Comparison of ENCODE assay signal across 17 cellular contexts in genomic region chr7:5388905-5389433, GRCh38. TPM values are rescaled to one million over a fixed set of nuclear protein-coding genes. Genes with fewer than 3 reads are reported as not detected.
DNase-seq lines count a peak whose midpoint lies in the region; ATAC-seq and TF ChIP-seq lines count a peak whose summit lies in the region.
"Had no signal": no experiment of that assay in that cellular context is flagged by ENCODE, and none has a peak within 500 bp of the region (broad histone marks: within the 10 kb centered on the region; RNA-seq: fewer than 3 reads in every experiment).

No MANE protein-coding gene starts in this region.

- no peaks in the 10 kb centered on the region for H3K27me3 Mint-ChIP-seq in WTC11 (ENCODE audit: low read depth)
- H3K27me3 Mint-ChIP-seq in stimulated activated memory B cell treated with anti-CD40 and anti-IgM and Interleukin-4, amounts not matched to agents 10 μg/mL and 1 μg/mL and 100 μg/mL, for 72 hours: no peaks in the 10 kb centered on the region
- H3K27me3 Mint-ChIP-seq: CD4-positive, CD25-positive, alpha-beta regulatory T cell had no signal

- dilution Hi-C loops in mammary epithelial cell (cut with HindIII; ENCODE audit: low sequenced_read_pairs): no loop called here

- peaks cover 3% of the 10 kb centered on the region; the same call in 1 of the 2 replicates for H3K36me3 Mint-ChIP-seq in WTC11
- peaks cover 48% of the 10 kb centered on the region for H3K36me3 Mint-ChIP-seq in stimulated activated memory B cell treated with anti-CD40 and anti-IgM and Interleukin-4, amounts not matched to agents 10 μg/mL and 1 μg/mL and 100 μg/mL, for 72 hours

- intact Hi-C loops in mammary epithelial cell (cut with micrococcal nuclease): no loop called here

- H3K79me2 ChIP-seq in mammary epithelial cell (ENCODE audit: insufficient read depth, low read length): peaks cover 92% of the 10 kb centered on the region

- CTCF ChIA-PET in WTC11 (lab: Charles Lee): interaction anchor here (1.1 kb wide), 2 partner anchors 13 to 149 kb away, joined by 4 to 6 read pairs; no protein-coding TSS in a partner anchor
- CTCF ChIA-PET in mammary epithelial cell (lab: Charles Lee; ENCODE audit: low non-redundant PET): no interaction called here

- no peak overlapping the region for H3K4me3 ChIP-seq in mammary epithelial cell (replicated peaks in 1 of 3; ENCODE audit: insufficient read depth in 1 of 3, low read depth in 2 of 3, low read length in 3 of 3)
- H3K4me3 ChIP-seq in SJCRH30: no peak overlapping the region
- H3K4me3 ChIP-seq: SJSA1 had no signal

- H3K27ac ChIP-seq in mammary epithelial cell (ENCODE audit: insufficient read depth, low read depth, low read length) (no peak overlapping the region), SJCRH30 (no peak overlapping the region)
- H3K27ac ChIP-seq: SJSA1 had no signal

- H3K27ac Mint-ChIP-seq in WTC11: no peak overlapping the region
- H3K27ac Mint-ChIP-seq in stimulated activated memory B cell treated with anti-CD40 and anti-IgM and Interleukin-4, amounts not matched to agents 10 μg/mL and 1 μg/mL and 100 μg/mL, for 72 hours: no peak overlapping the region
- H3K27ac Mint-ChIP-seq: CD4-positive, CD25-positive, alpha-beta regulatory T cell had no signal

- peaks cover 20% of the 10 kb centered on the region for H3K36me3 ChIP-seq in mammary epithelial cell (ENCODE audit: insufficient read depth, low read length)
- H3K36me3 ChIP-seq in SJCRH30: peaks cover 33% of the 10 kb centered on the region

- H3K9me3 ChIP-seq in mammary epithelial cell (replicated peaks; ENCODE audit: insufficient read depth, low read length) (no peaks in the 10 kb centered on the region), SJCRH30 (replicated peaks) (no peaks in the 10 kb centered on the region)
- H3K9me3 ChIP-seq: BE2C, SJSA1 had no signal

- no TSS peak for BruUV-seq in mammary epithelial cell (replicated peaks; lab: Mats Ljungman, UMichigan)

- H3K4me2 ChIP-seq in mammary epithelial cell (ENCODE audit: insufficient read depth, low read depth, low read length): no peak overlapping the region

- peaks cover 15% of the 10 kb centered on the region for H4K20me1 ChIP-seq in mammary epithelial cell (ENCODE audit: insufficient read depth, low read length)

- H3K9ac ChIP-seq in mammary epithelial cell (ENCODE audit: insufficient read depth, low read length): no peak overlapping the region

- in situ Hi-C loops in mammary epithelial cell (cut with MboI; ENCODE audit: low sequenced_read_pairs in 2 of 2): no loop called here

- H3K4me3 Mint-ChIP-seq in WTC11: no peak overlapping the region
- no peak overlapping the region for H3K4me3 Mint-ChIP-seq in stimulated activated memory B cell treated with anti-CD40 and anti-IgM and Interleukin-4, amounts not matched to agents 10 μg/mL and 1 μg/mL and 100 μg/mL, for 72 hours
- H3K4me3 Mint-ChIP-seq: CD4-positive, CD25-positive, alpha-beta regulatory T cell had no signal

- H3K9me3 Mint-ChIP-seq in WTC11: no peaks in the 10 kb centered on the region
- no peaks in the 10 kb centered on the region for H3K9me3 Mint-ChIP-seq in stimulated activated memory B cell treated with anti-CD40 and anti-IgM and Interleukin-4, amounts not matched to agents 10 μg/mL and 1 μg/mL and 100 μg/mL, for 72 hours
- H3K9me3 Mint-ChIP-seq: CD4-positive, CD25-positive, alpha-beta regulatory T cell had no signal

- POLR2A ChIA-PET in WTC11 (lab: Charles Lee): interaction anchor here (0.6 kb wide), 1 partner anchor 15 kb away, joined by 6 read pairs; no protein-coding TSS in a partner anchor

- TF ChIP-seq CTCF in GM20000 (IDR thresholded peaks at IDR 0.05; ENCODE audit: extremely low read depth, missing control alignments): no peak
- no peak for TF ChIP-seq CTCF in WTC11 (IDR thresholded peaks at IDR 0.05)
- TF ChIP-seq CTCF in mammary epithelial cell (conservative IDR thresholded peaks at IDR 0.05 in 1 of 2, IDR thresholded peaks at IDR 0.05 in 1 of 2; ENCODE audit: extremely low read depth in 1 of 2, insufficient read depth in 1 of 2, low read depth in 1 of 2, low read length in 2 of 2): no peak

- no peaks in the 10 kb centered on the region for H3K27me3 ChIP-seq in mammary epithelial cell (ENCODE audit: insufficient read depth, low read length)
- no peaks in the 10 kb centered on the region for H3K27me3 ChIP-seq in SJCRH30
- H3K27me3 ChIP-seq: BE2C, SJSA1 had no signal

- WGBS in mammary epithelial cell (ENCODE audit: low coverage, missing lambda C conversion rate): 100% methylated on average over 10 of the region's 64 CpGs

- H3K4me1 ChIP-seq in mammary epithelial cell (ENCODE audit: insufficient read depth, low read length) (no peaks in the 10 kb centered on the region), SJCRH30 (no peaks in the 10 kb centered on the region)
- H3K4me1 ChIP-seq: BE2C, SJSA1 had no signal

- peaks cover 7% of the 10 kb centered on the region for H3K4me1 Mint-ChIP-seq in WTC11
- peaks cover 23% of the 10 kb centered on the region for H3K4me1 Mint-ChIP-seq in stimulated activated memory B cell treated with anti-CD40 and anti-IgM and Interleukin-4, amounts not matched to agents 10 μg/mL and 1 μg/mL and 100 μg/mL, for 72 hours

- DNase-seq in GM20000 (ENCODE audit: low spot score): peak; percentile 28
- DNase-seq in WTC11 (ENCODE audit: low spot score): peak; percentile 30
- peak; percentile 51 for DNase-seq in iPS-NIHi11 (ENCODE audit: low spot score)
- no peak for DNase-seq in mammary epithelial cell
- DNase-seq in SJCRH30: no peak
- DNase-seq in NCI-H82 (lab: John Stamatoyannopoulos, UW): no peak
- DNase-seq: BE2C; CD4-positive, CD25-positive, alpha-beta regulatory T cell; DMS79 treated with DMSO at 0.1 percent for 48 hours; Karpas-422; NCI-H1694; NCI-H2081 treated with DMSO at 0.1 percent for 48 hours; NCI-H2171 treated with DMSO at 0.1 percent for 48 hours; NCI-H524 treated with DMSO at 0.1 percent for 48 hours; OCI-M1 had no signal

- H2AFZ ChIP-seq in mammary epithelial cell (ENCODE audit: low read depth, low read length): no peak overlapping the region

- peak; percentile 37 for ATAC-seq in WTC11
- ATAC-seq in stimulated activated memory B cell treated with anti-CD40 and anti-IgM and Interleukin-4, amounts not matched to agents 10 μg/mL and 1 μg/mL and 100 μg/mL, for 72 hours: peak; percentile 68

TF ChIP-seq in WTC11, 78 proteins besides CTCF, POLR2A, EP300 and RAD21:
- TF ChIP-seq AFF4 (CRISPR knock-in tag; IDR thresholded peaks at IDR 0.05; ENCODE audit: borderline replicate concordance) (no peak), TCF7 (CRISPR knock-in tag; IDR thresholded peaks at IDR 0.05; ENCODE audit: low read depth) (no peak), E2F5 (CRISPR knock-in tag; IDR thresholded peaks at IDR 0.05) (0 out of 2 replicates have a peak, but pooled peaks have one; percentile 15), ZNF423 (CRISPR knock-in tag; IDR thresholded peaks at IDR 0.05) (peak; percentile 70), ATF2 (CRISPR knock-in tag; IDR thresholded peaks at IDR 0.05; ENCODE audit: borderline replicate concordance, low read depth) (no peak)

RNA-seq across cellular contexts. Expression of gene TNRC18, which starts 34.7 kb away (rescaled TPM):
- total RNA-seq in WTC11 (2021): 29.1 to 55.0 TPM (median 34.2 TPM) in 3 replicates
- total RNA-seq in mammary epithelial cell: 100 to 1,000 TPM in 1 of 2 donors, 10 to 100 TPM in 1; 62.2 to 121 TPM
- polyA plus RNA-seq in mammary epithelial cell: 22.3 TPM
- 123 TPM for polyA minus RNA-seq in mammary epithelial cell
- total RNA-seq in SJCRH30 (2014; rRNA removed; shearing (Covaris generic)): 24.5 and 31.1 TPM in 2 replicates

Comparison
In these comparisons a context has a peak if more than half of its experiments do, and no peak if none do; other contexts are left out.
1. DNase-seq: peak in GM20000 (single experiment), WTC11 (single experiment) and iPS-NIHi11 (single experiment); none in mammary epithelial cell (single experiment), SJCRH30 (0 of 2) and NCI-H82 (single experiment).